ENCODE assay signal across 28 cellular contexts in genomic region chr6:116663308-116663707, GRCh38. TPM values are rescaled to one million over a fixed set of nuclear protein-coding genes. Genes with fewer than 3 reads are reported as not detected.
DNase-seq lines count a peak whose midpoint lies in the region; ATAC-seq, FAIRE-seq and TF ChIP-seq lines count a peak whose summit lies in the region.
"Had no signal": no experiment of that assay in that cellular context is flagged by ENCODE, and none has a peak within 500 bp of the region (broad histone marks: within the 10 kb centered on the region; RNA-seq: fewer than 3 reads in every experiment).

No MANE protein-coding gene starts in this region.

- H3K79me2 ChIP-seq in mammary epithelial cell (ENCODE audit: insufficient read depth, low read length) (peaks cover 91% of the 10 kb centered on the region), Loucy (ENCODE audit: insufficient read depth, low read length) (peaks cover 91% of the 10 kb centered on the region), GM12878 (ENCODE audit: control insufficient read depth, insufficient read depth, low read length) (peaks cover 82% of the 10 kb centered on the region), mesendoderm (ENCODE audit: control insufficient read depth, insufficient read depth, low read length) (peaks cover 22% of the 10 kb centered on the region)

- H2BK120ac ChIP-seq in mesendoderm (ENCODE audit: low read depth, low read length), result no peak overlapping the region

- H4K5ac ChIP-seq in mesendoderm (ENCODE audit: low read length), result no peak overlapping the region

- intact Hi-C loops in MCF 10A (cut with micrococcal nuclease), result no loop called here
- intact Hi-C loops in mammary epithelial cell (cut with micrococcal nuclease), result no loop called here
- intact Hi-C loops in GM12878 (cut with micrococcal nuclease; ENCODE audit: unreplicated experiment), result loop anchor here (10.0 kb wide), 2 partner anchors 289 to 649 kb away; partner anchors contain the start of gene DSE

- H3K36me3 Mint-ChIP-seq in MCF 10A (ENCODE audit: insufficient read depth, unreplicated experiment), result peaks cover 37% of the 10 kb centered on the region
- peaks cover 29% of the 10 kb centered on the region for H3K36me3 Mint-ChIP-seq in stimulated activated memory B cell treated with anti-CD40 and anti-IgM and Interleukin-4, amounts not matched to agents 10 μg/mL and 1 μg/mL and 100 μg/mL, for 72 hours

- TF ChIP-seq EP300 in GM12878 (IDR thresholded peaks at IDR 0.05; ENCODE audit: borderline replicate concordance in 1 of 2, control insufficient read depth in 1 of 2, low read depth in 2 of 2, low read length in 2 of 2), result no peak

- H3K9me2 ChIP-seq in Loucy (replicated peaks; ENCODE audit: low read depth, low read length), result no peaks in the 10 kb centered on the region
- H3K9me2 ChIP-seq: SK-N-SH had no signal

- H2BK5ac ChIP-seq in mesendoderm (ENCODE audit: low read length), result no peak overlapping the region

- in situ Hi-C loops in mammary epithelial cell (cut with MboI; ENCODE audit: low sequenced_read_pairs in 2 of 2), result no loop called here
- in situ Hi-C loops in GM12878 (cut with MboI), result no loop called here

- FAIRE-seq in GM12878 (lab: Jason Lieb, UNC), result no peak
- FAIRE-seq: A549, GM12892, H54, HTR-8/SVneo, RCC 7860 had no signal

- H3K23ac ChIP-seq in mesendoderm (ENCODE audit: low read length), result no peak overlapping the region

- no peaks in the 10 kb centered on the region for H3F3A ChIP-seq in Loucy (ENCODE audit: low read depth)

- BruUV-seq in MCF 10A (replicated peaks; lab: Mats Ljungman, UMichigan), result no TSS peak
- BruUV-seq in mammary epithelial cell (replicated peaks; lab: Mats Ljungman, UMichigan), result no TSS peak
- no TSS peak for BruUV-seq in GM12878 (replicated peaks; lab: Mats Ljungman, UMichigan)

- H3K4ac ChIP-seq in mesendoderm (ENCODE audit: low read depth, low read length), result no peak overlapping the region

- POLR2A ChIA-PET in MCF 10A (lab: Yijun Ruan, JAX) (interaction anchor here (0.6 to 5.6 kb wide), 2 partner anchors 92 to 213 kb away, joined by 3 to 59 read pairs; partner anchors contain the start of gene RWDD1), GM12878 (lab: Charles Lee) (no interaction called here)

- H3K9me3 ChIP-seq in mammary epithelial cell (replicated peaks; ENCODE audit: insufficient read depth, low read length) (no peaks in the 10 kb centered on the region), Loucy (ENCODE audit: insufficient read depth, low read depth, low read length) (no peaks in the 10 kb centered on the region), GM12878 (replicated peaks; ENCODE audit: control insufficient read depth, insufficient read depth, low read length) (no peaks in the 10 kb centered on the region)
- H3K9me3 ChIP-seq: A549; BLaER1 treated with 17β-estradiol and CSF1 and Interleukin-3, amounts not matched to agents 10 nM and 100 nM; Caco-2; SK-N-SH had no signal

- TF ChIP-seq CTCF in MCF 10A (IDR thresholded peaks at IDR 0.05; ENCODE audit: unreplicated experiment), result no peak
- no peak for TF ChIP-seq CTCF in mammary epithelial cell (conservative IDR thresholded peaks at IDR 0.05 in 1 of 2, IDR thresholded peaks at IDR 0.05 in 1 of 2; ENCODE audit: extremely low read depth in 1 of 2, insufficient read depth in 1 of 2, low read depth in 1 of 2, low read length in 2 of 2)
- TF ChIP-seq CTCF in Loucy (conservative IDR thresholded peaks at IDR 0.05; ENCODE audit: low read length), result no peak
- TF ChIP-seq CTCF in GM12878 (IDR thresholded peaks at IDR 0.05 in 2 of 3, conservative IDR thresholded peaks at IDR 0.05 in 1 of 3; ENCODE audit: control insufficient read depth in 2 of 3, extremely low read depth in 1 of 3, insufficient read depth in 1 of 3, low read depth in 3 of 3, low read length in 3 of 3), result no peak

- H2AFZ ChIP-seq in mammary epithelial cell (ENCODE audit: low read depth, low read length), result no peak overlapping the region
- H2AFZ ChIP-seq in Loucy (ENCODE audit: low read length), result no peak overlapping the region
- no peak overlapping the region for H2AFZ ChIP-seq in GM12878 (ENCODE audit: control insufficient read depth, low read depth, low read length)

- H3K9ac ChIP-seq in mammary epithelial cell (ENCODE audit: insufficient read depth, low read length) (no peak overlapping the region), Loucy (ENCODE audit: low read depth, low read length, poor library complexity, severe bottlenecking) (peak overlapping the region; percentile 6), GM12878 (ENCODE audit: control insufficient read depth, insufficient read depth, low read length) (no peak overlapping the region), mesendoderm (ENCODE audit: low read length) (no peak overlapping the region)
- H3K9ac ChIP-seq: BLaER1 treated with 17β-estradiol and CSF1 and Interleukin-3, amounts not matched to agents 10 nM and 100 nM; SK-N-SH had no signal

- WGBS in mammary epithelial cell (ENCODE audit: low coverage, missing lambda C conversion rate), result 100% methylated on average over 3 of the region's 3 CpGs
- 92% methylated on average over 3 of the region's 3 CpGs for WGBS in GM12878 (ENCODE audit: insufficient coverage, insufficient replicate concordance, low lambda C conversion rate, missing lambda C conversion rate)
- no CpG with 5 or more reads among the region's 3 CpGs for WGBS in mesendoderm (ENCODE audit: extremely low coverage, insufficient coverage, low lambda C conversion rate)

- H3K4me2 ChIP-seq in mammary epithelial cell (ENCODE audit: insufficient read depth, low read depth, low read length) (no peak overlapping the region), Loucy (ENCODE audit: low read depth, low read length, poor library complexity, severe bottlenecking) (peak overlapping the region; percentile 76), GM12878 (ENCODE audit: control insufficient read depth, insufficient read depth) (0 out of 2 replicates have a peak overlapping the region, but pooled peaks have one; percentile 14), mesendoderm (ENCODE audit: low read length) (no peak overlapping the region)
- H3K4me2 ChIP-seq: A549, SK-N-SH had no signal

- ATAC-seq in GM12878 (no peak), GM21737 (IDR thresholded peaks at IDR 0.05; ENCODE audit: unreplicated experiment) (no peak)
- ATAC-seq in stimulated activated memory B cell treated with anti-CD40 and anti-IgM and Interleukin-4, amounts not matched to agents 10 μg/mL and 1 μg/mL and 100 μg/mL, for 72 hours, result no peak
- ATAC-seq: A549 had no signal

- peak overlapping the region; percentile 12 for H3K27ac Mint-ChIP-seq in MCF 10A (ENCODE audit: low read depth, unreplicated experiment)
- peak overlapping the region; percentile 2 for H3K27ac Mint-ChIP-seq in stimulated activated memory B cell treated with anti-CD40 and anti-IgM and Interleukin-4, amounts not matched to agents 10 μg/mL and 1 μg/mL and 100 μg/mL, for 72 hours

- no peak overlapping the region for H3K18ac ChIP-seq in mesendoderm (ENCODE audit: low read length)

- H3K27ac ChIP-seq in mammary epithelial cell (ENCODE audit: insufficient read depth, low read depth, low read length) (no peak overlapping the region), GM12878 (ENCODE audit: control insufficient read depth, insufficient read depth) (no peak overlapping the region), mesendoderm (ENCODE audit: low read depth, low read length) (no peak overlapping the region)
- H3K27ac ChIP-seq: A549; BLaER1 treated with 17β-estradiol and CSF1 and Interleukin-3, amounts not matched to agents 10 nM and 100 nM had no signal

- H3K36me3 ChIP-seq in mammary epithelial cell (ENCODE audit: insufficient read depth, low read length) (peaks cover 2% of the 10 kb centered on the region), Loucy (ENCODE audit: insufficient read depth, low read length) (peaks cover 1% of the 10 kb centered on the region; the same call in 1 of the 2 replicates), GM12878 (ENCODE audit: control insufficient read depth in 2 of 2, insufficient read depth in 2 of 2, low read length in 1 of 2) (no peaks in the 10 kb centered on the region), mesendoderm (ENCODE audit: control insufficient read depth, insufficient read depth, low read length) (no peaks in the 10 kb centered on the region)

- CTCF ChIA-PET in MCF 10A (lab: Yijun Ruan, JAX) (no interaction called here), mammary epithelial cell (lab: Charles Lee; ENCODE audit: low non-redundant PET) (no interaction called here), GM12878 (lab: Yijun Ruan, JAX) (no interaction called here)

- DNase-seq in MCF 10A (ENCODE audit: unreplicated experiment) (no peak), mammary epithelial cell (no peak), GM12878 (ENCODE audit: low read depth, low spot score) (no peak), mesendoderm (no peak)
- DNase-seq: AML-193; Caco-2; CD4-positive, alpha-beta memory T cell; DMS79; GF-D8; KG1; NCI-H1092 treated with DMSO at 0.1 percent for 48 hours; NCI-H1436; NCI-H187; NCI-H2081 treated with DMSO at 0.1 percent for 48 hours; NCI-H2171; NCI-H226; NCI-H510A; NCI-H69; SK-N-SH had no signal

- peaks cover 41% of the 10 kb centered on the region for H3K4me1 Mint-ChIP-seq in MCF 10A (ENCODE audit: insufficient read depth, unreplicated experiment)
- H3K4me1 Mint-ChIP-seq in stimulated activated memory B cell treated with anti-CD40 and anti-IgM and Interleukin-4, amounts not matched to agents 10 μg/mL and 1 μg/mL and 100 μg/mL, for 72 hours, result peaks cover 57% of the 10 kb centered on the region

- H3K4me1 ChIP-seq in mammary epithelial cell (ENCODE audit: insufficient read depth, low read length), result peaks cover 3% of the 10 kb centered on the region
- H3K4me1 ChIP-seq in Loucy (ENCODE audit: insufficient read depth, low read length, poor library complexity, severe bottlenecking), result peaks cover 69% of the 10 kb centered on the region
- no peaks in the 10 kb centered on the region; the same call in 1 of the 2 replicates for H3K4me1 ChIP-seq in GM12878 (ENCODE audit: control insufficient read depth, insufficient read depth, low read length)
- no peaks in the 10 kb centered on the region for H3K4me1 ChIP-seq in mesendoderm (ENCODE audit: control insufficient read depth, low read depth, low read length)

- H3K27me3 Mint-ChIP-seq in MCF 10A (ENCODE audit: insufficient read depth, unreplicated experiment), result no peaks in the 10 kb centered on the region
- H3K27me3 Mint-ChIP-seq in stimulated activated memory B cell treated with anti-CD40 and anti-IgM and Interleukin-4, amounts not matched to agents 10 μg/mL and 1 μg/mL and 100 μg/mL, for 72 hours, result no peaks in the 10 kb centered on the region
- H3K27me3 Mint-ChIP-seq: CD4-positive, alpha-beta memory T cell had no signal

- no peaks in the 10 kb centered on the region for H3K9me3 Mint-ChIP-seq in MCF 10A (ENCODE audit: unreplicated experiment)
- no peaks in the 10 kb centered on the region for H3K9me3 Mint-ChIP-seq in stimulated activated memory B cell treated with anti-CD40 and anti-IgM and Interleukin-4, amounts not matched to agents 10 μg/mL and 1 μg/mL and 100 μg/mL, for 72 hours
- H3K9me3 Mint-ChIP-seq: CD4-positive, alpha-beta memory T cell had no signal

- H4K20me1 ChIP-seq in mammary epithelial cell (ENCODE audit: insufficient read depth, low read length) (no peaks in the 10 kb centered on the region), Loucy (ENCODE audit: insufficient read depth, low read length, poor library complexity, severe bottlenecking) (peaks cover 44% of the 10 kb centered on the region), GM12878 (ENCODE audit: control insufficient read depth, insufficient read depth) (no peaks in the 10 kb centered on the region; the same call in 1 of the 2 replicates)

- TF ChIP-seq RAD21 in GM12878 (IDR thresholded peaks at IDR 0.05; ENCODE audit: insufficient read depth, low read depth, low read length), result no peak

- no peak overlapping the region for H2BK15ac ChIP-seq in mesendoderm (replicated peaks; ENCODE audit: low read depth)

- H3K4me3 Mint-ChIP-seq in MCF 10A (ENCODE audit: unreplicated experiment), result no peak overlapping the region
- no peak overlapping the region for H3K4me3 Mint-ChIP-seq in stimulated activated memory B cell treated with anti-CD40 and anti-IgM and Interleukin-4, amounts not matched to agents 10 μg/mL and 1 μg/mL and 100 μg/mL, for 72 hours

- RAD21 ChIA-PET in GM12878 (lab: Charles Lee; ENCODE audit: unreplicated experiment), result no interaction called here

- no peak overlapping the region for H3K56ac ChIP-seq in mesendoderm (ENCODE audit: low read length)

- no peak for TF ChIP-seq POLR2A in GM12878 (IDR thresholded peaks at IDR 0.05; ENCODE audit: low read depth, low read length)

- no peak overlapping the region for H2AK5ac ChIP-seq in mesendoderm (ENCODE audit: low read length)

- no peaks in the 10 kb centered on the region for H3K27me3 ChIP-seq in mammary epithelial cell (ENCODE audit: insufficient read depth, low read length)
- no peaks in the 10 kb centered on the region for H3K27me3 ChIP-seq in Loucy (ENCODE audit: insufficient read depth, low read length, poor library complexity, severe bottlenecking)
- H3K27me3 ChIP-seq in GM12878 (replicated peaks in 1 of 2; ENCODE audit: control insufficient read depth in 2 of 2, insufficient read depth in 2 of 2, low read length in 1 of 2), result no peaks in the 10 kb centered on the region
- H3K27me3 ChIP-seq in mesendoderm (ENCODE audit: insufficient read depth, low read length, poor library complexity), result no peaks in the 10 kb centered on the region
- H3K27me3 ChIP-seq: BLaER1 treated with 17β-estradiol and CSF1 and Interleukin-3, amounts not matched to agents 10 nM and 100 nM had no signal

- no peak overlapping the region for H3K4me3 ChIP-seq in mammary epithelial cell (replicated peaks in 1 of 3; ENCODE audit: insufficient read depth in 1 of 3, low read depth in 2 of 3, low read length in 3 of 3)
- peak overlapping the region; percentile 99 for H3K4me3 ChIP-seq in Loucy (ENCODE audit: low read length, poor library complexity, severe bottlenecking)
- H3K4me3 ChIP-seq in GM12878, result no peak overlapping the region
- no peak overlapping the region for H3K4me3 ChIP-seq in mesendoderm (ENCODE audit: low read length)
- H3K4me3 ChIP-seq: A549; BLaER1 treated with 17β-estradiol and CSF1 and Interleukin-3, amounts not matched to agents 10 nM and 100 nM had no signal

- SMC1A ChIA-PET in GM12878 (lab: Charles Lee; ENCODE audit: uncharacterized antibody, unreplicated experiment), result no interaction called here

- peaks cover 9% of the 10 kb centered on the region for H3K79me1 ChIP-seq in mesendoderm (ENCODE audit: low read length)

- no peak overlapping the region for H4K8ac ChIP-seq in mesendoderm (ENCODE audit: low read depth, low read length)

- dilution Hi-C loops in mammary epithelial cell (cut with HindIII; ENCODE audit: low sequenced_read_pairs), result no loop called here

RNA-seq across cellular contexts. Expression of gene ZUP1, which starts 5.3 kb away (rescaled TPM):
- total RNA-seq in MCF 10A (2022), result 18.4 and 21.2 TPM in 2 replicates
- total RNA-seq in mammary epithelial cell, result 10 to 100 TPM; 18.7 to 20.0 TPM
- polyA plus RNA-seq in mammary epithelial cell, result 7.0 TPM
- 8.4 TPM for polyA minus RNA-seq in mammary epithelial cell
- 45.4 and 51.5 TPM in 2 replicates for total RNA-seq in GM12878 (2013; cell fraction: nucleolus; rRNA removed)
- total RNA-seq in GM12878 (2014; rRNA removed), result 16.5 and 20.8 TPM in 2 replicates
- 27.0 TPM in 2 replicates for total RNA-seq in GM12878 (2014; rRNA removed; fragmentation: Illumina TruSeq; extraction: Trizol)
- total RNA-seq in GM12878 (2021), result 15.5 and 16.5 TPM in 2 replicates
- 6.1 TPM for polyA plus RNA-seq in GM12878 (2011; ENCODE audit: low read depth)
- 24.1 and 41.6 TPM in 2 replicates for polyA plus RNA-seq in GM12878 (2011; rRNA removed)
- 5.8 and 7.2 TPM in 2 replicates for polyA plus RNA-seq in GM12878 (2011; cell fraction: cytosol; rRNA removed)
- 20.8 and 31.8 TPM in 2 replicates for polyA plus RNA-seq in GM12878 (2011; cell fraction: nucleus; rRNA removed)
- 8.0 and 13.9 TPM in 2 replicates for polyA plus RNA-seq in GM12878 (2012)
- polyA plus RNA-seq in GM12878 (2014; fragmentation: Illumina TruSeq; extraction: Trizol), result 22.6 and 33.5 TPM in 2 replicates
- polyA plus RNA-seq in GM12878 (2014; fragmentation: Nextera tagmentation; extraction: Ambion mirVana), result 10 to 100 TPM in 1 of 2 experiments, 1 to 10 TPM in 1; 10.0 to 16.4 TPM
- polyA plus RNA-seq in GM12878 (2014; rRNA removed), result 13.1 and 14.4 TPM in 2 replicates
- 10 to 100 TPM; 19.6 to 19.8 TPM for polyA plus RNA-seq in GM12878 (2016; fragmentation: Nextera tagmentation; extraction: Ambion mirVana)
- polyA minus RNA-seq in GM12878 (2011; rRNA and poly(A)+ RNA removed), result 11.3 TPM in 2 replicates
- 6.9 and 9.8 TPM in 2 replicates for polyA minus RNA-seq in GM12878 (2011; cell fraction: cytosol; rRNA and poly(A)+ RNA removed)
- polyA minus RNA-seq in GM12878 (2011; cell fraction: nucleus; rRNA and poly(A)+ RNA removed), result 16.2 and 20.0 TPM in 2 replicates
- 12.2 TPM for polyA plus RNA-seq in mesendoderm (2013, experiment 1 of 2)
- polyA plus RNA-seq in mesendoderm (2013, experiment 2 of 2), result 11.7 TPM

RNA-seq across cellular contexts. Expression of gene KPNA5, which starts 17.7 kb away (rescaled TPM):
- 6.0 and 7.3 TPM in 2 replicates for total RNA-seq in MCF 10A (2022)
- 1 to 10 TPM; 4.8 to 7.5 TPM for total RNA-seq in mammary epithelial cell
- 1.2 TPM for polyA plus RNA-seq in mammary epithelial cell
- 0.98 TPM for polyA minus RNA-seq in mammary epithelial cell
- total RNA-seq in GM12878 (2013; cell fraction: nucleolus; rRNA removed), result 12.5 and 15.5 TPM in 2 replicates
- 4.2 and 4.8 TPM in 2 replicates for total RNA-seq in GM12878 (2014; rRNA removed)
- 7.0 and 7.6 TPM in 2 replicates for total RNA-seq in GM12878 (2014; rRNA removed; fragmentation: Illumina TruSeq; extraction: Trizol)
- 6.0 and 7.0 TPM in 2 replicates for total RNA-seq in GM12878 (2021)
- 1.6 TPM for polyA plus RNA-seq in GM12878 (2011; ENCODE audit: low read depth)
- polyA plus RNA-seq in GM12878 (2011; rRNA removed), result 4.8 and 10.6 TPM in 2 replicates
- polyA plus RNA-seq in GM12878 (2011; cell fraction: cytosol; rRNA removed), result 1.5 and 1.7 TPM in 2 replicates
- polyA plus RNA-seq in GM12878 (2011; cell fraction: nucleus; rRNA removed), result 5.7 and 6.0 TPM in 2 replicates
- 3.4 and 4.1 TPM in 2 replicates for polyA plus RNA-seq in GM12878 (2012)
- polyA plus RNA-seq in GM12878 (2014; fragmentation: Illumina TruSeq; extraction: Trizol), result 4.7 and 5.9 TPM in 2 replicates
- 1 to 10 TPM; 1.9 to 2.5 TPM for polyA plus RNA-seq in GM12878 (2014; fragmentation: Nextera tagmentation; extraction: Ambion mirVana)
- polyA plus RNA-seq in GM12878 (2014; rRNA removed), result 2.9 and 4.6 TPM in 2 replicates
- polyA plus RNA-seq in GM12878 (2016; fragmentation: Nextera tagmentation; extraction: Ambion mirVana), result 1 to 10 TPM; 3.0 to 4.4 TPM
- 3.4 and 3.8 TPM in 2 replicates for polyA minus RNA-seq in GM12878 (2011; rRNA and poly(A)+ RNA removed)
- 2.6 and 3.6 TPM in 2 replicates for polyA minus RNA-seq in GM12878 (2011; cell fraction: cytosol; rRNA and poly(A)+ RNA removed)
- polyA minus RNA-seq in GM12878 (2011; cell fraction: nucleus; rRNA and poly(A)+ RNA removed), result 3.1 and 5.0 TPM in 2 replicates
- polyA plus RNA-seq in mesendoderm (2013, experiment 1 of 2), result 6.1 TPM
- polyA plus RNA-seq in mesendoderm (2013, experiment 2 of 2), result 5.7 TPM

RNA-seq across cellular contexts. Expression of gene RSPH4A, which starts 47.0 kb away (rescaled TPM):
- total RNA-seq in MCF 10A (2022) (not detected in 2 replicates), mammary epithelial cell (under 1 TPM in 1 of 2 donors, not detected in 1; 0.33 TPM), GM12878 (2014; rRNA removed) (0.23 and 0.27 TPM in 2 replicates), GM12878 (2014; rRNA removed; fragmentation: Illumina TruSeq; extraction: Trizol) (0.22 and 0.28 TPM in 2 replicates), GM12878 (2021) (0.13 and 0.28 TPM in 2 replicates)
- polyA plus RNA-seq in mammary epithelial cell (0.09 TPM), GM12878 (2011; rRNA removed) (0.08 and 0.10 TPM in 2 replicates), GM12878 (2014; fragmentation: Illumina TruSeq; extraction: Trizol) (0.16 and 0.21 TPM in 2 replicates), GM12878 (2014; fragmentation: Nextera tagmentation; extraction: Ambion mirVana) (under 1 TPM; 0.07 to 0.23 TPM), GM12878 (2014; rRNA removed) (0.08 and 0.23 TPM in 2 replicates), GM12878 (2016; fragmentation: Nextera tagmentation; extraction: Ambion mirVana) (under 1 TPM in 1 of 2 experiments, not detected in 1; 0.09 TPM)
- not detected for polyA minus RNA-seq in mammary epithelial cell
- 0.17 and 0.34 TPM in 2 replicates for total RNA-seq in GM12878 (2013; cell fraction: nucleolus; rRNA removed)
- not detected for polyA plus RNA-seq in GM12878 (2011; ENCODE audit: low read depth)
- 0.01 and 0.03 TPM in 2 replicates for polyA plus RNA-seq in GM12878 (2011; cell fraction: cytosol; rRNA removed)
- polyA plus RNA-seq in GM12878 (2011; cell fraction: nucleus; rRNA removed), result 0.16 and 0.48 TPM in 2 replicates
- 0.05 and 0.06 TPM in 2 replicates for polyA plus RNA-seq in GM12878 (2012)
- polyA minus RNA-seq in GM12878 (2011; rRNA and poly(A)+ RNA removed), result not detected in 2 replicates
- polyA minus RNA-seq in GM12878 (2011; cell fraction: cytosol; rRNA and poly(A)+ RNA removed), result not detected in 2 replicates
- 0.57 TPM in 1 of 2 replicates, not detected in the other for polyA minus RNA-seq in GM12878 (2011; cell fraction: nucleus; rRNA and poly(A)+ RNA removed)
- 0.44 TPM for polyA plus RNA-seq in mesendoderm (2013, experiment 1 of 2)
- 0.43 TPM for polyA plus RNA-seq in mesendoderm (2013, experiment 2 of 2)
- polyA plus RNA-seq: CD4-positive, alpha-beta memory T cell had no signal

Comparison
In these comparisons a context has a peak if more than half of its experiments do, and no peak if none do; other contexts are left out.
1. H3K4me2 ChIP-seq: peak in Loucy (single experiment) and GM12878 (single experiment); none in mammary epithelial cell (single experiment) and mesendoderm (single experiment).